ENCODE assay signal across 9 cellular contexts in genomic region chr5:159178978-159179377, GRCh38. TPM values are rescaled to one million over a fixed set of nuclear protein-coding genes. Genes with fewer than 3 reads are reported as not detected.
DNase-seq lines count a peak whose midpoint lies in the region; ATAC-seq, FAIRE-seq and TF ChIP-seq lines count a peak whose summit lies in the region.
"Had no signal": no experiment of that assay in that cellular context is flagged by ENCODE, and none has a peak within 500 bp of the region (broad histone marks: within the 10 kb centered on the region; RNA-seq: fewer than 3 reads in every experiment).

No MANE protein-coding gene starts in this region.

- no TSS peak for BruUV-seq in HepG2 (replicated peaks; lab: Mats Ljungman, UMichigan)

- TF ChIP-seq RAD21 in HepG2 (CRISPR knock-in tag; IDR thresholded peaks at IDR 0.05), result no peak

- H4K20me1 ChIP-seq in HepG2 (ENCODE audit: insufficient read depth, low read length), result peaks cover 8% of the 10 kb centered on the region; the same call in 1 of the 2 replicates

- CTCF ChIA-PET in HepG2 (lab: Yijun Ruan, JAX; ENCODE audit: low intra/inter-chr PET ratio, low total read pairs), result no interaction called here

- peaks cover 23% of the 10 kb centered on the region for H3K36me3 Mint-ChIP-seq in activated naive CD8-positive, alpha-beta T cell treated with anti-CD3 and anti-CD28 coated beads, Interleukin-2, amount 10 ng/mL, durations not matched to agents 7 days and 5 days

- H3K4me2 ChIP-seq in HepG2 (ENCODE audit: low read depth, low read length), result no peak overlapping the region

- no peak for FAIRE-seq in HepG2 (lab: Jason Lieb, UNC)
- FAIRE-seq: H1 had no signal

- H2AFZ ChIP-seq in HepG2 (ENCODE audit: low read length), result no peak overlapping the region

- POLR2A ChIA-PET in activated naive CD8-positive, alpha-beta T cell treated with anti-CD3 and anti-CD28 coated beads, Interleukin-2, amount 10 ng/mL, durations not matched to agents 7 days and 5 days (lab: Charles Lee), result no interaction called here
- POLR2A ChIA-PET in HepG2 (lab: Yijun Ruan, JAX), result interaction anchor here (0.6 kb wide), 1 partner anchor 29 kb away, joined by 3 read pairs; no protein-coding TSS in a partner anchor

- H3K9me3 Mint-ChIP-seq in activated naive CD8-positive, alpha-beta T cell treated with anti-CD3 and anti-CD28 coated beads, Interleukin-2, amount 10 ng/mL, durations not matched to agents 7 days and 5 days, result no peaks in the 10 kb centered on the region

- peaks cover 0 to 32% of the 10 kb centered on the region in 2 experiments; a peak in 3 of 5 replicates for H3K36me3 ChIP-seq in HepG2 (replicated peaks in 1 of 2; ENCODE audit: control insufficient read depth in 1 of 2, insufficient read depth in 2 of 2, low read length in 2 of 2)

- no peak overlapping the region for H3K27ac Mint-ChIP-seq in activated naive CD8-positive, alpha-beta T cell treated with anti-CD3 and anti-CD28 coated beads, Interleukin-2, amount 10 ng/mL, durations not matched to agents 7 days and 5 days

- no peaks in the 10 kb centered on the region for H3K27me3 ChIP-seq in HepG2 (ENCODE audit: control insufficient read depth in 1 of 2, insufficient read depth in 2 of 2, low read length in 2 of 2)

- peaks cover 40% of the 10 kb centered on the region for H3K4me1 ChIP-seq in HepG2 (ENCODE audit: insufficient read depth, low read length)

- intact Hi-C loops in HepG2 (cut with micrococcal nuclease; ENCODE audit: unreplicated experiment), result no loop called here

- no peaks in the 10 kb centered on the region for H3K27me3 Mint-ChIP-seq in activated naive CD8-positive, alpha-beta T cell treated with anti-CD3 and anti-CD28 coated beads, Interleukin-2, amount 10 ng/mL, durations not matched to agents 7 days and 5 days

- peaks cover 2% of the 10 kb centered on the region for H3K79me2 ChIP-seq in HepG2 (ENCODE audit: insufficient read depth, low read length)

- H3K4me3 ChIP-seq in AG10803 (ENCODE audit: low read length) (no peak overlapping the region), HepG2 (replicated peaks in 1 of 3; ENCODE audit: insufficient read depth in 1 of 3, low read depth in 2 of 3, low read length in 3 of 3) (no peak overlapping the region)

- peak; percentile 92 for DNase-seq in AG10803 (ENCODE audit: low read depth)
- DNase-seq in HS-5 (ENCODE audit: low read depth), result peak; percentile 81
- DNase-seq in activated naive CD8-positive, alpha-beta T cell treated with anti-CD3 and anti-CD28 coated beads, Interleukin-2, amount 10 ng/mL, durations not matched to agents 7 days and 5 days, result no peak
- peak; percentile 29 for DNase-seq in HepG2 (ENCODE audit: low spot score)
- DNase-seq in NOMO-1 (lab: John Stamatoyannopoulos, UW; ENCODE audit: unreplicated experiment in 2 of 2), result no peak
- no peak for DNase-seq in COLO668 (lab: John Stamatoyannopoulos, UW; ENCODE audit: unreplicated experiment)
- no peak for DNase-seq in NCI-H2196 (lab: John Stamatoyannopoulos, UW; ENCODE audit: unreplicated experiment)

- peaks cover 38% of the 10 kb centered on the region for H3K4me1 Mint-ChIP-seq in activated naive CD8-positive, alpha-beta T cell treated with anti-CD3 and anti-CD28 coated beads, Interleukin-2, amount 10 ng/mL, durations not matched to agents 7 days and 5 days

- TF ChIP-seq CTCF in AG10803 (conservative IDR thresholded peaks at IDR 0.05; ENCODE audit: low read length) (no peak), HepG2 (CRISPR knock-in tag; IDR thresholded peaks at IDR 0.05) (no peak)

- 96% methylated on average over 2 of the region's 2 CpGs for WGBS in HepG2 (ENCODE audit: low lambda C conversion rate)

- no peaks in the 10 kb centered on the region for H3K9me3 ChIP-seq in HepG2 (ENCODE audit: low read length)

- in situ Hi-C loops in HepG2 (cut with HindIII; ENCODE audit: extremely low pct_ligation_motif_present, low pct_unique_long_range_greater_than_20kb), result no loop called here

- TF ChIP-seq POLR2A in HepG2 (IDR thresholded peaks at IDR 0.05; ENCODE audit: insufficient read depth in 1 of 2, low read depth in 2 of 2, low read length in 2 of 2), result no peak

- no peak overlapping the region for H3K27ac ChIP-seq in HepG2 (ENCODE audit: extremely low read length, insufficient read depth, low read length)

- no peak overlapping the region for H3K4me3 Mint-ChIP-seq in activated naive CD8-positive, alpha-beta T cell treated with anti-CD3 and anti-CD28 coated beads, Interleukin-2, amount 10 ng/mL, durations not matched to agents 7 days and 5 days

- peak; percentile 60 for ATAC-seq in GM19455 (IDR thresholded peaks at IDR 0.05; ENCODE audit: unreplicated experiment)
- ATAC-seq in activated naive CD8-positive, alpha-beta T cell treated with anti-CD3 and anti-CD28 coated beads, Interleukin-2, amount 10 ng/mL, durations not matched to agents 7 days and 5 days (ENCODE audit: low read depth), result peak; percentile 31
- ATAC-seq in HepG2, result no peak

- no peak for TF ChIP-seq EP300 in HepG2 (IDR thresholded peaks at IDR 0.05; ENCODE audit: low read depth in 2 of 2, low read length in 2 of 2)
- TF ChIP-seq EP300 in HepG2 (CRISPR knock-in tag; IDR thresholded peaks at IDR 0.05; ENCODE audit: borderline replicate concordance), result no peak

- H3K9ac ChIP-seq in HepG2 (ENCODE audit: insufficient read depth, low read depth, low read length), result no peak overlapping the region

TF ChIP-seq in HepG2, 621 proteins besides CTCF, POLR2A, EP300 and RAD21:
- no peak for TF ChIP-seq PTBP1 (IDR thresholded peaks at IDR 0.05; ENCODE audit: low read depth, low read length, poor library complexity, severe bottlenecking)
- no peak for TF ChIP-seq HNF4A (CRISPR knock-in tag; IDR thresholded peaks at IDR 0.05)
- TF ChIP-seq ZNF7 (CRISPR knock-in tag; IDR thresholded peaks at IDR 0.05), result 0 out of 2 replicates have a peak, but pooled peaks have one; percentile 23

RNA-seq across cellular contexts. Expression of gene RNF145, which starts 30.4 kb away (rescaled TPM):
- 100 to 1,000 TPM; 102 to 107 TPM for total RNA-seq in activated naive CD8-positive, alpha-beta T cell treated with anti-CD3 and anti-CD28 coated beads, Interleukin-2, amount 10 ng/mL, durations not matched to agents 7 days and 5 days
- 17.5 and 24.6 TPM in 2 replicates for total RNA-seq in HepG2 (2016; rRNA removed; fragmentation: Illumina TruSeq; extraction: Trizol)
- total RNA-seq in HepG2 (2016; cell fraction: cytosol; rRNA removed; fragmentation: Illumina TruSeq; extraction: Trizol; ENCODE audit: low read depth), result 8.6 and 11.6 TPM in 2 replicates
- 16.8 and 25.9 TPM in 2 replicates for total RNA-seq in HepG2 (2016; cell fraction: insoluble cytoplasmic fraction; rRNA removed; fragmentation: Illumina TruSeq; extraction: Trizol)
- total RNA-seq in HepG2 (2016; cell fraction: membrane; rRNA removed; fragmentation: Illumina TruSeq; extraction: Trizol), result 22.1 and 23.1 TPM in 2 replicates
- total RNA-seq in HepG2 (2016; cell fraction: nucleus; rRNA removed; fragmentation: Illumina TruSeq; extraction: Trizol), result 26.1 and 27.7 TPM in 2 replicates
- 21.8 and 24.6 TPM in 2 replicates for polyA plus RNA-seq in HepG2 (2011; rRNA removed)
- polyA plus RNA-seq in HepG2 (2011; cell fraction: cytosol; rRNA removed), result 7.3 and 15.5 TPM in 2 replicates
- polyA plus RNA-seq in HepG2 (2011; cell fraction: nucleus; rRNA removed), result 19.7 and 20.4 TPM in 2 replicates
- 22.5 and 23.9 TPM in 2 replicates for polyA plus RNA-seq in HepG2 (2012)
- polyA plus RNA-seq in HepG2 (2016; cell fraction: cytosol; fragmentation: Illumina TruSeq; extraction: Trizol; ENCODE audit: low read depth), result 23.7 and 24.5 TPM in 2 replicates
- polyA plus RNA-seq in HepG2 (2016; cell fraction: insoluble cytoplasmic fraction; fragmentation: Illumina TruSeq; extraction: Trizol; ENCODE audit: low read depth), result 17.6 and 19.8 TPM in 2 replicates
- polyA plus RNA-seq in HepG2 (2016; cell fraction: membrane; fragmentation: Illumina TruSeq; extraction: Trizol; ENCODE audit: low read depth), result 26.8 and 29.2 TPM in 2 replicates
- polyA plus RNA-seq in HepG2 (2016; cell fraction: nucleus; fragmentation: Illumina TruSeq; extraction: Trizol; ENCODE audit: insufficient read depth, low read depth), result 37.0 and 40.9 TPM in 2 replicates
- 14.3 and 35.2 TPM in 2 replicates for polyA minus RNA-seq in HepG2 (2011; rRNA and poly(A)+ RNA removed; ENCODE audit: low replicate concordance)
- polyA minus RNA-seq in HepG2 (2011; cell fraction: cytosol; rRNA and poly(A)+ RNA removed), result 9.7 and 12.7 TPM in 2 replicates
- polyA minus RNA-seq in HepG2 (2011; cell fraction: nucleus; rRNA and poly(A)+ RNA removed), result 37.2 and 37.9 TPM in 2 replicates

Comparison
In these comparisons a context has a peak if more than half of its experiments do, and no peak if none do; other contexts are left out.
1. DNase-seq: peak in AG10803 (single experiment), HS-5 (single experiment) and HepG2 (single experiment); none in activated naive CD8-positive, alpha-beta T cell treated with anti-CD3 and anti-CD28 coated beads, Interleukin-2, amount 10 ng/mL, durations not matched to agents 7 days and 5 days (single experiment), NOMO-1 (0 of 2), COLO668 (single experiment) and NCI-H2196 (single experiment).